Comparison of ENCODE assay signal across 8 cellular contexts in the genomic region with DNA sequence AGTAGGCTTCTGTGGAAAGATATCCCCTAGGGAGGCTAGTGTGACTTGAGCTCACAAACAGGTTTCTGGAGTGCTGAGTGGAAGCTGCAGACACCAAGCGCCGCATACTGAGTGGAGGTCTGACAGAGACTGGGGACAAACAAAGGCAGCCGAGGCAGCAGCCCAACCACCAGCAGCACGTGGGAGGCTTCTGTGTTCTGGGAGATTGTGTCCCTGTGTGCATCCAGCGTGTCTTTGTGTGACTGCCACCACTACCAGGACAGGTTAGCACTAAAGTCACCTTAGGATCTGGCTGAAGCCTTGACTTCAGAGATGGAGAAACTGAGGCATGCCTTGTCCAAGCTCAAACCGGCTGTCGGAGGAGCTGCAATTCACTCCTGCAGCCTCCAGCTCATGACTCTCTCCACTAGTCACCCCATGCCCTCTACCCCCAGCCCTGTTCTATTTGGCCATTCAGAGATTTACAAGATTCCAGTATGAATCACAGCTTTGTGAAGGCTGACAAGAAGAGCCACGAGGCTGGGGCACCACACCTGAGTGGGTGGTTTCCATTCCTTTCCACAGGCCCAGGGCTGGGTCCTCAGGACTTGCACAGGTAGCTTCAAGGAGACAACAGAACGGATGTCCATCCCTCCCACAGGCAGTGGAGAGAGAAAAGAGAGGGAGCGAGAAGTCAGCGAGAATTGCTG.
DNase-seq lines count a peak whose midpoint lies in the region; ATAC-seq lines count a peak whose summit lies in the region.

No MANE protein-coding gene starts in this region.

- H3K27ac Mint-ChIP-seq in stimulated activated effector memory CD8-positive, alpha-beta T cell treated with anti-CD3 and anti-CD28 coated beads, Interleukin-12 subunit alpha, Interleukin-12 subunit beta, amount 100 ng/mL, for 72 hours: peak overlapping the region; percentile 75
- no peak overlapping the region for H3K27ac Mint-ChIP-seq in activated CD8-positive, alpha-beta memory T cell treated with anti-CD3 and anti-CD28 coated beads, Interleukin-2, amount 10 ng/mL, durations not matched to agents 7 days and 5 days

- H3K9me3 Mint-ChIP-seq in stimulated activated effector memory CD8-positive, alpha-beta T cell treated with anti-CD3 and anti-CD28 coated beads, Interleukin-12 subunit alpha, Interleukin-12 subunit beta, amount 100 ng/mL, for 72 hours: no peaks in the 10 kb centered on the region
- no peaks in the 10 kb centered on the region for H3K9me3 Mint-ChIP-seq in activated CD8-positive, alpha-beta memory T cell treated with anti-CD3 and anti-CD28 coated beads, Interleukin-2, amount 10 ng/mL, durations not matched to agents 7 days and 5 days (ENCODE audit: low read depth)

- H3K4me3 Mint-ChIP-seq in stimulated activated effector memory CD8-positive, alpha-beta T cell treated with anti-CD3 and anti-CD28 coated beads, Interleukin-12 subunit alpha, Interleukin-12 subunit beta, amount 100 ng/mL, for 72 hours: no peak overlapping the region
- H3K4me3 Mint-ChIP-seq in activated CD8-positive, alpha-beta memory T cell treated with anti-CD3 and anti-CD28 coated beads, Interleukin-2, amount 10 ng/mL, durations not matched to agents 7 days and 5 days: no peak overlapping the region

- no peaks in the 10 kb centered on the region for H3K27me3 Mint-ChIP-seq in activated CD8-positive, alpha-beta memory T cell treated with anti-CD3 and anti-CD28 coated beads, Interleukin-2, amount 10 ng/mL, durations not matched to agents 7 days and 5 days

- DNase-seq in NCI-H1436 (lab: John Stamatoyannopoulos, UW) (peak; percentile 26), NCI-H1436 treated with DMSO at 0.1 percent for 48 hours (lab: John Stamatoyannopoulos, UW) (no peak), SK-N-MC (ENCODE audit: low read depth, low spot score) (no peak), hypothalamus (lab: John Stamatoyannopoulos, UW) (peak in 34 of 51 donors; percentile 13 to 78 (median 52)), dedifferentiated amniotic fluid mesenchymal stem cell (ENCODE audit: extremely low spot score) (no peak)
- DNase-seq in stimulated activated effector memory CD8-positive, alpha-beta T cell treated with anti-CD3 and anti-CD28 coated beads, Interleukin-12 subunit alpha, Interleukin-12 subunit beta, amount 100 ng/mL, for 72 hours (ENCODE audit: low spot score in 2 of 2): no peak
- DNase-seq in activated naive CD4-positive, alpha-beta T cell (lab: John Stamatoyannopoulos, UW): no peak
- DNase-seq in activated CD8-positive, alpha-beta memory T cell treated with anti-CD3 and anti-CD28 coated beads, Interleukin-2, amount 10 ng/mL, durations not matched to agents 7 days and 5 days: no peak

- no peak overlapping the region for H3K4me3 ChIP-seq in SK-N-MC

- H3K4me1 Mint-ChIP-seq in stimulated activated effector memory CD8-positive, alpha-beta T cell treated with anti-CD3 and anti-CD28 coated beads, Interleukin-12 subunit alpha, Interleukin-12 subunit beta, amount 100 ng/mL, for 72 hours: peaks cover 37% of the 10 kb centered on the region
- H3K4me1 Mint-ChIP-seq in activated CD8-positive, alpha-beta memory T cell treated with anti-CD3 and anti-CD28 coated beads, Interleukin-2, amount 10 ng/mL, durations not matched to agents 7 days and 5 days: peaks cover 49% of the 10 kb centered on the region

- H3K36me3 ChIP-seq in SK-N-MC (ENCODE audit: insufficient read depth, low read length): no peaks in the 10 kb centered on the region

- H3K36me3 Mint-ChIP-seq in stimulated activated effector memory CD8-positive, alpha-beta T cell treated with anti-CD3 and anti-CD28 coated beads, Interleukin-12 subunit alpha, Interleukin-12 subunit beta, amount 100 ng/mL, for 72 hours: no peaks in the 10 kb centered on the region
- H3K36me3 Mint-ChIP-seq in activated CD8-positive, alpha-beta memory T cell treated with anti-CD3 and anti-CD28 coated beads, Interleukin-2, amount 10 ng/mL, durations not matched to agents 7 days and 5 days: no peaks in the 10 kb centered on the region

- CTCF ChIA-PET in activated CD8-positive, alpha-beta memory T cell treated with anti-CD3 and anti-CD28 coated beads, Interleukin-2, amount 10 ng/mL, durations not matched to agents 7 days and 5 days (lab: Charles Lee): interaction anchor here (1.1 kb wide), 1 partner anchor 86 kb away, joined by 5 read pairs; no protein-coding TSS in a partner anchor

- H3K9me3 ChIP-seq in SK-N-MC (ENCODE audit: low read depth, low read length): no peaks in the 10 kb centered on the region

- H3K9ac ChIP-seq in SK-N-MC (ENCODE audit: insufficient read length): peak overlapping the region; percentile 7

- H3K27ac ChIP-seq in SK-N-MC: peak overlapping the region; percentile 72

- ATAC-seq in stimulated activated effector memory CD8-positive, alpha-beta T cell treated with anti-CD3 and anti-CD28 coated beads, Interleukin-12 subunit alpha, Interleukin-12 subunit beta, amount 100 ng/mL, for 72 hours: no peak
- no peak for ATAC-seq in activated CD8-positive, alpha-beta memory T cell treated with anti-CD3 and anti-CD28 coated beads, Interleukin-2, amount 10 ng/mL, durations not matched to agents 7 days and 5 days

Comparison
In these comparisons a context has a peak if more than half of its experiments do, and no peak if none do; other contexts are left out.
1. DNase-seq: peak in NCI-H1436 (single experiment) and hypothalamus (34 of 51); none in NCI-H1436 treated with DMSO at 0.1 percent for 48 hours (single experiment), SK-N-MC (single experiment), stimulated activated effector memory CD8-positive, alpha-beta T cell treated with anti-CD3 and anti-CD28 coated beads, Interleukin-12 subunit alpha, Interleukin-12 subunit beta, amount 100 ng/mL, for 72 hours (0 of 2), activated naive CD4-positive, alpha-beta T cell (0 of 4), activated CD8-positive, alpha-beta memory T cell treated with anti-CD3 and anti-CD28 coated beads, Interleukin-2, amount 10 ng/mL, durations not matched to agents 7 days and 5 days (single experiment) and dedifferentiated amniotic fluid mesenchymal stem cell (single experiment).